In the genomic region with DNA sequence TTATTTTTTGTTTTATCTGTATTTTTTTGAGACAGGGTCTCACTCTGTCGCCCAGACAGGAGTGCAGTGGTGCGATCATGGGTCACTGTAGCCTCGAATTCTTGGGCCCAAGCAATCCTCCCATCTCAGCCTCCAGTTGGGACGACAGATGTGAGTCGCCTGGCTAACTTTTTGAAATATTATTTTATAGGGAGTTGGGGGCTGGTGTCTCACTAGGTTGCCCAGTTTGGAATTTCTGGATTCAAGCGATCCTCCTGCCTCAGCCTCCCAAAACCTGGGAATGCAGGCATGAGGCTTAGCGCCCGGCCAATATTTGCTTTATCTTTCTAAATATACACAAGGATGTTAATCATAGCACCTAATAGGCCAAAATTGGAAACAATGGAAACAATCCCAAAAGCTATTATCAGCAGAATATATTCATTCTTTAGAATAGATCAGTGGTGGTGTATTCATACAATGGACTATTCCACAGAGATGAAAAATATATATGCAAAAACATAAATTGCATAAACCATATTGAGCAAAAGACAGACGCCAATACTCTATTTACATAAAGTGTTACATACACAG, we compare ENCODE assay signal across 8 cellular contexts. TPM values are rescaled to one million over a fixed set of nuclear protein-coding genes. Genes with fewer than 3 reads are reported as not detected.
DNase-seq lines count a peak whose midpoint lies in the region; ATAC-seq and TF ChIP-seq lines count a peak whose summit lies in the region.

No MANE protein-coding gene starts in this region.

- intact Hi-C loops in cardiac septum (cut with DNase I) (no loop called here), breast epithelium (cut with DNase I; ENCODE audit: low total_unique reads) (no loop called here), mucosa of descending colon (cut with DNase I, micrococcal nuclease) (no loop called here)

- DNase-seq in right atrium auricular region (ENCODE audit: low spot score) = no peak
- DNase-seq in cardiac septum (ENCODE audit: low spot score) = no peak
- no peak for DNase-seq in breast epithelium (ENCODE audit: low spot score in 2 of 2)
- no peak for DNase-seq in mucosa of descending colon
- DNase-seq in stimulated activated CD4-positive, alpha-beta T cell treated with anti-CD3 and anti-CD28 coated beads, Interleukin-15, amount 100 ng/mL, for 24 hours = no peak
- DNase-seq in activated CD4-positive, alpha-beta T cell treated with anti-CD3 and anti-CD28 coated beads for 4 hours = no peak
- DNase-seq in activated CD4-positive, CD25-positive, alpha-beta regulatory T cell (lab: John Stamatoyannopoulos, UW) = no peak

- H3K9me3 ChIP-seq in right atrium auricular region = no peaks in the 10 kb centered on the region
- H3K9me3 ChIP-seq in breast epithelium = no peaks in the 10 kb centered on the region
- no peaks in the 10 kb centered on the region for H3K9me3 ChIP-seq in mucosa of descending colon

- peak overlapping the region; percentile 40 to 65 for H3K4me3 ChIP-seq in right atrium auricular region
- H3K4me3 ChIP-seq in breast epithelium = peak overlapping the region; percentile 55 to 69 (median 60)
- peak overlapping the region; percentile 18 for H3K4me3 ChIP-seq in mucosa of descending colon

- TF ChIP-seq CTCF in right atrium auricular region (IDR thresholded peaks at IDR 0.05) = no peak
- no peak for TF ChIP-seq CTCF in breast epithelium (IDR thresholded peaks at IDR 0.05)
- TF ChIP-seq CTCF in mucosa of descending colon (IDR thresholded peaks at IDR 0.05) = no peak

- ATAC-seq in mucosa of descending colon = no peak
- no peak for ATAC-seq in esophagus mucosa

- no peaks in the 10 kb centered on the region for H3K27me3 ChIP-seq in right atrium auricular region
- no peaks in the 10 kb centered on the region for H3K27me3 ChIP-seq in breast epithelium

- no peak for TF ChIP-seq POLR2A in breast epithelium (IDR thresholded peaks at IDR 0.05)

- peak overlapping the region; percentile 53 to 70 for H3K27ac ChIP-seq in right atrium auricular region
- peak overlapping the region; percentile 60 to 76 for H3K27ac ChIP-seq in breast epithelium

- H3K4me1 ChIP-seq in right atrium auricular region (no peaks in the 10 kb centered on the region), breast epithelium (peaks cover 0 to 3% of the 10 kb centered on the region in 2 donors), mucosa of descending colon (ENCODE audit: low read depth) (no peaks in the 10 kb centered on the region)

- H3K36me3 ChIP-seq in right atrium auricular region = peaks cover 13% of the 10 kb centered on the region
- H3K36me3 ChIP-seq in breast epithelium = no peaks in the 10 kb centered on the region
- H3K36me3 ChIP-seq in mucosa of descending colon (ENCODE audit: low read depth) = no peaks in the 10 kb centered on the region

RNA-seq across cellular contexts. Expression of a gene that starts 55.9 kb away (rescaled TPM):
- total RNA-seq in right atrium auricular region (100 to 1,000 TPM in 1 of 2 donors, 10 to 100 TPM in 1; 76.8 to 120 TPM), cardiac septum (91.2 TPM), breast epithelium (100 to 1,000 TPM; 143 to 195 (median 168) TPM), mucosa of descending colon (10 to 100 TPM; 75.8 to 91.4 (median 87.1) TPM), esophagus mucosa (69.7 TPM)

RNA-seq across cellular contexts. Expression of a gene that starts 56.2 kb away (rescaled TPM):
- total RNA-seq in right atrium auricular region (10 to 100 TPM; 54.0 to 90.8 TPM), cardiac septum (66.3 TPM), breast epithelium (100 to 1,000 TPM; 107 to 156 (median 155) TPM), mucosa of descending colon (100 to 1,000 TPM in 1 of 3 donors, 10 to 100 TPM in 2; 55.8 to 114 (median 56.7) TPM), esophagus mucosa (40.3 TPM)
